Comparison of ENCODE assay signal across 12 cellular contexts in genomic region chr2:233919938-233920337, GRCh38.
A peak's percentile ranks its signal among the peaks of the same experiment; 100 is the strongest.
DNase-seq lines count a peak whose midpoint lies in the region; ATAC-seq and TF ChIP-seq lines count a peak whose summit lies in the region.
"Had no signal": no experiment of that assay in that cellular context is flagged by ENCODE, and none has a peak within 500 bp of the region (broad histone marks: within the 10 kb centered on the region; RNA-seq: fewer than 3 reads in every experiment).

No MANE protein-coding gene starts in this region.

- H3K36me3 ChIP-seq in BLaER1 = no peaks in the 10 kb centered on the region
- no peaks in the 10 kb centered on the region for H3K36me3 ChIP-seq in HEK293 (ENCODE audit: control insufficient read depth in 2 of 2, insufficient read depth in 1 of 2, low read length in 2 of 2)
- H3K36me3 ChIP-seq: adrenal gland had no signal

- peaks cover 17% of the 10 kb centered on the region for H3K4me1 ChIP-seq in BLaER1
- no peaks in the 10 kb centered on the region for H3K4me1 ChIP-seq in HEK293 (ENCODE audit: control insufficient read depth, insufficient read depth, low read length)
- H3K4me1 ChIP-seq: adrenal gland had no signal

- no peaks in the 10 kb centered on the region for H4K20me1 ChIP-seq in BLaER1

- no peak for ATAC-seq in GM19397 (IDR thresholded peaks at IDR 0.05; ENCODE audit: unreplicated experiment)

- H3K9ac ChIP-seq in BLaER1 = no peak overlapping the region

- peak; percentile 39 to 74 for DNase-seq in SW 1271 (lab: John Stamatoyannopoulos, UW)
- DNase-seq in fibroblast of peridontal ligament (ENCODE audit: extremely low read depth) = peak; percentile 13
- no peak for DNase-seq in superior temporal gyrus (ENCODE audit: extremely low spot score)
- DNase-seq in SKM-1 (lab: John Stamatoyannopoulos, UW; ENCODE audit: unreplicated experiment) = no peak
- no peak for DNase-seq in NCI-H69 (lab: John Stamatoyannopoulos, UW)
- DNase-seq: adrenal gland, NCI-H1417 treated with DMSO at 0.1 percent for 48 hours, T-cell had no signal

- H3K9me3 ChIP-seq in BLaER1 = no peaks in the 10 kb centered on the region
- no peaks in the 10 kb centered on the region for H3K9me3 ChIP-seq in HEK293 (ENCODE audit: control insufficient read depth, insufficient read depth, low read depth, low read length)
- H3K9me3 ChIP-seq: adrenal gland had no signal

- CTCF ChIA-PET in HEK293 (lab: Yijun Ruan, JAX) = interaction anchor here (0.6 to 0.8 kb wide), 2 partner anchors 8 to 272 kb away, joined by 3 to 4 read pairs; no protein-coding TSS in a partner anchor

- peak overlapping the region; percentile 70; the same call in 1 of the 2 replicates for H3K4me2 ChIP-seq in BLaER1

- POLR2A ChIA-PET in HEK293 (lab: Yijun Ruan, JAX) = no interaction called here

- H3K27me3 ChIP-seq in BLaER1 = no peaks in the 10 kb centered on the region

- H3K4me3 ChIP-seq in BLaER1 (no peak overlapping the region), HEK293 (ENCODE audit: low read depth, low read length) (no peak overlapping the region)
- H3K4me3 ChIP-seq: adrenal gland, lung had no signal

- no peak for TF ChIP-seq CTCF in HEK293 (tag by site-specific recombination; IDR thresholded peaks at IDR 0.05)

- no peak overlapping the region for H3K27ac ChIP-seq in BLaER1
- no peak overlapping the region for H3K27ac ChIP-seq in HEK293 (ENCODE audit: extremely low read depth, low read depth, low read length)
- H3K27ac ChIP-seq: adrenal gland had no signal

TF ChIP-seq in HEK293, 187 proteins besides CTCF, POLR2A, EP300 and RAD21:
- peak; percentile 26; the same call in 1 of the 2 replicates for TF ChIP-seq ZBTB20 (tag by site-specific recombination; IDR thresholded peaks at IDR 0.05)
- no peak for TF ChIP-seq ZNF239 (tag by site-specific recombination; IDR thresholded peaks at IDR 0.05)
- peak; percentile 77 for TF ChIP-seq ZNF692 (tag by site-specific recombination; IDR thresholded peaks at IDR 0.05)
- TF ChIP-seq ZNF324 (tag by site-specific recombination; IDR thresholded peaks at IDR 0.05) = no peak
- no peak for TF ChIP-seq ZNF426 (tag by site-specific recombination; IDR thresholded peaks at IDR 0.05)
- TF ChIP-seq ZBTB26 (tag by site-specific recombination; optimal IDR thresholded peaks at IDR 0.05) = no peak
- TF ChIP-seq ZNF341 (tag by site-specific recombination; IDR thresholded peaks at IDR 0.05; ENCODE audit: low read depth) = no peak

Comparison
In these comparisons a context has a peak if more than half of its experiments do, and no peak if none do; other contexts are left out.
1. DNase-seq: peak in SW 1271 (2 of 2) and fibroblast of peridontal ligament (single experiment); none in superior temporal gyrus (single experiment), SKM-1 (single experiment) and NCI-H69 (single experiment).